ENCODE assay signal across 40 cellular contexts in the genomic region with DNA sequence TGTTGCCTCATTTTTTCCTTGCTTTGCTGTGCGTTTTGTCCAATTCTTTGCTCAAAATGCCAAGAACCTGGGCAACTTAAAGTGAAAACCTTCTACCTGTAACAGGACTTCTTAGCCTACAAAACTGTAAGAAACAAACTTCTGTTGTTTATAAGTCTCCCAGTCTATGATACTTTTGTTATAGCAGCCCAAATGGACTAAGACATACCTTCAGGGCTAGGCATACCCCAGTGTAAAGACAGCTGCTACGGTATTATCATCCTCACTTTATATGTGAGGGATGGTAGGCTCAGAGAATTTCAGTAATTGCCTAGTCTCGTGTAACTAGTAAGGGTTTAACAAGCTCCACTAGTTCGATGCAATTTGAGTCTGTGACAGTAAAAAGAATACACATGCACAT. TPM values are rescaled to one million over a fixed set of nuclear protein-coding genes. Genes with fewer than 3 reads are reported as not detected.
"Had no signal": no experiment of that assay in that cellular context is flagged by ENCODE, and none has a peak within 500 bp of the region (broad histone marks: within the 10 kb centered on the region; RNA-seq: fewer than 3 reads in every experiment).

No MANE protein-coding gene starts in this region.

- H3K36me3 ChIP-seq: adrenal gland, ascending aorta, brain microvascular endothelial cell, cardiac muscle cell had no signal

- H3K36me3 Mint-ChIP-seq: activated naive CD4-positive, alpha-beta T cell treated with anti-CD3 and anti-CD28 coated beads, Interleukin-2, amount 10 ng/mL, durations not matched to agents 7 days and 5 days; activated naive CD4-positive, alpha-beta T cell treated with anti-CD3 and anti-CD28 coated beads, Interleukin-2, amount 50 U/mL, for 24 hours; activated naive CD4-positive, alpha-beta T cell treated with anti-CD3 and anti-CD28 coated beads, Interleukin-2, amount 50 U/mL, for 72 hours; activated naive CD8-positive, alpha-beta T cell; activated naive CD8-positive, alpha-beta T cell treated with anti-CD3 and anti-CD28 coated beads for 36 hours; activated naive CD8-positive, alpha-beta T cell treated with anti-CD3 and anti-CD28 coated beads, Interleukin-2, amount 10 ng/mL, durations not matched to agents 7 days and 5 days; brain had no signal

- DNase-seq: activated effector memory CD4-positive, alpha-beta T cell treated with anti-CD3 and anti-CD28 coated beads, Interleukin-2, amount 50 U/mL, for 16 hours; activated effector memory CD4-positive, alpha-beta T cell treated with Interleukin-2 at 50 U/mL for 16 hours; activated gamma-delta T cell; activated gamma-delta T cell treated with Interleukin-2 at 50 U/mL for 16 hours; activated naive CD4-positive, alpha-beta T cell; activated naive CD4-positive, alpha-beta T cell treated with anti-CD3 and anti-CD28 coated beads for 36 hours; activated naive CD4-positive, alpha-beta T cell treated with anti-CD3 and anti-CD28 coated beads, Interleukin-2, amount 10 ng/mL, durations not matched to agents 7 days and 5 days; activated naive CD4-positive, alpha-beta T cell treated with anti-CD3 and anti-CD28 coated beads, Interleukin-2, amount 50 U/mL, for 16 hours; activated naive CD4-positive, alpha-beta T cell treated with Interleukin-2 at 50 U/mL for 16 hours; activated naive CD8-positive, alpha-beta T cell treated with anti-CD3 and anti-CD28 coated beads for 36 hours; activated naive CD8-positive, alpha-beta T cell treated with anti-CD3 and anti-CD28 coated beads, Interleukin-2, amount 10 ng/mL, durations not matched to agents 7 days and 5 days; activated naive CD8-positive, alpha-beta T cell treated with anti-CD3 and anti-CD28 coated beads, Interleukin-2, amount 50 U/mL, for 24 hours; activated T-cell treated with anti-CD3 and anti-CD28 coated beads for 4 hours; activated T-cell treated with anti-CD3 and anti-CD28 coated beads, Interleukin-2, amount 50 U/mL, for 1 hour; activated T-cell treated with anti-CD3 and anti-CD28 coated beads, Interleukin-2, amount 50 U/mL, for 24 hours; activated T-cell treated with anti-CD3 and anti-CD28 coated beads, Interleukin-2, amount 50 U/mL, for 4 hours; activated T-cell treated with anti-CD3 and anti-CD28 coated beads, Interleukin-2, amount 50 U/mL, for 48 hours; activated T-cell treated with anti-CD3 and anti-CD28 coated beads, Interleukin-2, amount 50 U/mL, for 72 hours; adrenal gland; amniotic stem cell; amygdala; anterior cingulate cortex; aorta; body of pancreas; brain microvascular endothelial cell; caudate nucleus; central memory CD4-positive, alpha-beta T cell; cerebellar nuclear complex had no signal

- FAIRE-seq: astrocyte, bronchial epithelial cell had no signal

- H3K9me3 ChIP-seq: adrenal gland, ascending aorta, body of pancreas had no signal

- H3K27ac ChIP-seq: adrenal gland, ascending aorta, body of pancreas, brain microvascular endothelial cell, cardiac muscle cell had no signal

- H3K27ac Mint-ChIP-seq: activated naive CD4-positive, alpha-beta T cell treated with anti-CD3 and anti-CD28 coated beads for 36 hours; activated naive CD4-positive, alpha-beta T cell treated with anti-CD3 and anti-CD28 coated beads, Interleukin-2, amount 10 ng/mL, durations not matched to agents 7 days and 5 days; activated naive CD4-positive, alpha-beta T cell treated with anti-CD3 and anti-CD28 coated beads, Interleukin-2, amount 50 U/mL, for 24 hours; activated naive CD4-positive, alpha-beta T cell treated with anti-CD3 and anti-CD28 coated beads, Interleukin-2, amount 50 U/mL, for 72 hours; activated naive CD8-positive, alpha-beta T cell; activated naive CD8-positive, alpha-beta T cell treated with anti-CD3 and anti-CD28 coated beads for 36 hours; activated naive CD8-positive, alpha-beta T cell treated with anti-CD3 and anti-CD28 coated beads, Interleukin-2, amount 10 ng/mL, durations not matched to agents 7 days and 5 days; activated naive CD8-positive, alpha-beta T cell treated with anti-CD3 and anti-CD28 coated beads, Interleukin-2, amount 50 U/mL, for 24 hours; activated T-cell treated with anti-CD3 and anti-CD28 coated beads, Interleukin-2, amount 50 U/mL, for 24 hours; activated T-cell treated with anti-CD3 and anti-CD28 coated beads, Interleukin-2, amount 50 U/mL, for 72 hours; activated T-helper 1 cell treated with anti-CD3 and anti-CD28 coated beads, Interleukin-12 subunit alpha, Interleukin-12 subunit beta, Interleukin-2, Interleukin-4 antibody, amounts not matched to agents 30 ng/mL and 10 ng/mL and 1 ng/mL, durations not matched to agents 14 hours and 24 hours and 36 hours; activated T-helper 17 cell treated with anti-CD3 and anti-CD28 coated beads, Interleukin-2, amount 50 U/mL, for 72 hours; activated T-helper 2 cell treated with anti-CD3 and anti-CD28 coated beads, Interferon-gamma antibody, Interleukin-2, Interleukin-4, amounts not matched to agents 10 μg/mL and 5 μg/mL and 100 μg/mL, durations not matched to agents 14 hours and 24 hours and 36 hours; brain had no signal

- H3K4me1 ChIP-seq: ascending aorta had no signal

- H3K27me3 ChIP-seq: ascending aorta, body of pancreas, brain microvascular endothelial cell, cardiac muscle cell had no signal

- ATAC-seq: activated naive CD4-positive, alpha-beta T cell treated with anti-CD3 and anti-CD28 coated beads, Interleukin-2, amount 50 U/mL, for 72 hours; activated naive CD8-positive, alpha-beta T cell treated with anti-CD3 and anti-CD28 coated beads, Interleukin-2, amount 50 U/mL, for 24 hours; activated T-cell treated with anti-CD3 and anti-CD28 coated beads, Interleukin-2, amount 50 U/mL, for 4 hours; activated T-cell treated with anti-CD3 and anti-CD28 coated beads, Interleukin-2, amount 50 U/mL, for 72 hours; activated T-helper 17 cell treated with anti-CD3 and anti-CD28 coated beads, Interleukin-2, amount 50 U/mL, for 72 hours; body of pancreas had no signal

- H3K9me3 Mint-ChIP-seq: activated naive CD4-positive, alpha-beta T cell treated with anti-CD3 and anti-CD28 coated beads for 36 hours; activated naive CD4-positive, alpha-beta T cell treated with anti-CD3 and anti-CD28 coated beads, Interleukin-2, amount 10 ng/mL, durations not matched to agents 7 days and 5 days; activated naive CD4-positive, alpha-beta T cell treated with anti-CD3 and anti-CD28 coated beads, Interleukin-2, amount 50 U/mL, for 24 hours; activated naive CD4-positive, alpha-beta T cell treated with anti-CD3 and anti-CD28 coated beads, Interleukin-2, amount 50 U/mL, for 72 hours; activated naive CD8-positive, alpha-beta T cell treated with anti-CD3 and anti-CD28 coated beads for 36 hours; activated naive CD8-positive, alpha-beta T cell treated with anti-CD3 and anti-CD28 coated beads, Interleukin-2, amount 10 ng/mL, durations not matched to agents 7 days and 5 days; activated naive CD8-positive, alpha-beta T cell treated with anti-CD3 and anti-CD28 coated beads, Interleukin-2, amount 50 U/mL, for 24 hours; activated T-cell treated with anti-CD3 and anti-CD28 coated beads, Interleukin-2, amount 50 U/mL, for 24 hours; activated T-cell treated with anti-CD3 and anti-CD28 coated beads, Interleukin-2, amount 50 U/mL, for 4 hours; activated T-cell treated with anti-CD3 and anti-CD28 coated beads, Interleukin-2, amount 50 U/mL, for 72 hours; activated T-helper 1 cell treated with anti-CD3 and anti-CD28 coated beads, Interleukin-12 subunit alpha, Interleukin-12 subunit beta, Interleukin-2, Interleukin-4 antibody, amounts not matched to agents 30 ng/mL and 10 ng/mL and 1 ng/mL, durations not matched to agents 14 hours and 24 hours and 36 hours; activated T-helper 17 cell treated with anti-CD3 and anti-CD28 coated beads, Interleukin-2, amount 50 U/mL, for 72 hours; activated T-helper 2 cell treated with anti-CD3 and anti-CD28 coated beads, Interferon-gamma antibody, Interleukin-2, Interleukin-4, amounts not matched to agents 10 μg/mL and 5 μg/mL and 100 μg/mL, durations not matched to agents 14 hours and 24 hours and 36 hours; central memory CD8-positive, alpha-beta T cell had no signal

- H3K4me3 ChIP-seq: adrenal gland, ascending aorta, body of pancreas, cardiac muscle cell had no signal

- H3K4me3 Mint-ChIP-seq: activated naive CD4-positive, alpha-beta T cell treated with anti-CD3 and anti-CD28 coated beads for 36 hours; activated naive CD4-positive, alpha-beta T cell treated with anti-CD3 and anti-CD28 coated beads, Interleukin-2, amount 10 ng/mL, durations not matched to agents 7 days and 5 days; activated naive CD4-positive, alpha-beta T cell treated with anti-CD3 and anti-CD28 coated beads, Interleukin-2, amount 50 U/mL, for 24 hours; activated naive CD8-positive, alpha-beta T cell; activated naive CD8-positive, alpha-beta T cell treated with anti-CD3 and anti-CD28 coated beads for 36 hours; activated naive CD8-positive, alpha-beta T cell treated with anti-CD3 and anti-CD28 coated beads, Interleukin-2, amount 10 ng/mL, durations not matched to agents 7 days and 5 days; activated naive CD8-positive, alpha-beta T cell treated with anti-CD3 and anti-CD28 coated beads, Interleukin-2, amount 50 U/mL, for 24 hours; activated T-cell treated with anti-CD3 and anti-CD28 coated beads, Interleukin-2, amount 50 U/mL, for 24 hours; activated T-cell treated with anti-CD3 and anti-CD28 coated beads, Interleukin-2, amount 50 U/mL, for 4 hours; activated T-cell treated with anti-CD3 and anti-CD28 coated beads, Interleukin-2, amount 50 U/mL, for 72 hours; activated T-helper 1 cell treated with anti-CD3 and anti-CD28 coated beads, Interleukin-12 subunit alpha, Interleukin-12 subunit beta, Interleukin-2, Interleukin-4 antibody, amounts not matched to agents 30 ng/mL and 10 ng/mL and 1 ng/mL, durations not matched to agents 14 hours and 24 hours and 36 hours; activated T-helper 17 cell treated with anti-CD3 and anti-CD28 coated beads, Interleukin-2, amount 50 U/mL, for 72 hours; brain; central memory CD8-positive, alpha-beta T cell had no signal

RNA-seq across cellular contexts. Expression of gene OPHN1, which starts 6.0 kb away (rescaled TPM):
- total RNA-seq: activated naive CD4-positive, alpha-beta T cell treated with anti-CD3 and anti-CD28 coated beads for 36 hours; activated naive CD8-positive, alpha-beta T cell treated with anti-CD3 and anti-CD28 coated beads for 36 hours had no signal
